15 cellular contexts compared by ENCODE assay signal in the genomic region with DNA sequence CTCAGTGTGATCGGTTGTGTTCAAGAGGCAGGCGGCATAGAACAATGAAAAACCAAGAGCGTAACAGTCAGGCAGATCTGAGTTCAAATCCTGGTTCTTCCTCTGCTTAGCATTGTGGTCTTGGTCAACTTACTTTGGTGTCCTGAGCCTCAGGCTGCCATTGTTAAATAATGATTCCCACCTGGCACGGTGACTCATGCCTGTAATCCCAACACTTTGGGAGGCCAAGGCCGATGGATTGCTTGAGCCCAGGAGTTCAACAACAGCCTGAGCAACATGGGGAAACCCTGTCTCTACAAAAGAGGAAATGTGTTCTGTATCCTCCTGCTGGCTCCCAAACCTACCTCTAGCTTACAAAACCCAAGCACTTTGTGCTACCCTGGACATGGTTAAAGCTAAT.
A peak's percentile ranks its signal among the peaks of the same experiment; 100 is the strongest.
DNase-seq lines count a peak whose midpoint lies in the region; TF ChIP-seq lines count a peak whose summit lies in the region.
"Had no signal": no experiment of that assay in that cellular context is flagged by ENCODE, and none has a peak within 500 bp of the region (broad histone marks: within the 10 kb centered on the region; RNA-seq: fewer than 3 reads in every experiment).

No MANE protein-coding gene starts in this region.

- POLR2A ChIA-PET in HEK293 (lab: Yijun Ruan, JAX): no interaction called here

- DNase-seq in EH (ENCODE audit: low read depth): peak; percentile 20
- peak; percentile 64 for DNase-seq in RPMI7951 (ENCODE audit: low read depth)
- peak; percentile 32 for DNase-seq in fibroblast of mammary gland (ENCODE audit: low read depth)
- DNase-seq in NCI-H510A (lab: John Stamatoyannopoulos, UW): no peak
- DNase-seq in BE2C: no peak
- no peak for DNase-seq in SIG-M5 treated with dmso at 0.1 percent for 504 hours (lab: John Stamatoyannopoulos, UW; ENCODE audit: unreplicated experiment)
- DNase-seq: CD4-positive, alpha-beta T cell; DMS79 treated with DMSO at 0.1 percent for 48 hours; H7; NCI-H1417 treated with DMSO at 0.1 percent for 48 hours; NCI-H2029; NCI-H510A treated with DMSO at 0.1 percent for 48 hours; SIG-M5 had no signal

- CTCF ChIA-PET in HEK293 (lab: Yijun Ruan, JAX): interaction anchor here (0.6 kb wide), 1 partner anchor 8 kb away, joined by 3 read pairs; no protein-coding TSS in a partner anchor

- H3K4me3 ChIP-seq in HEK293 (ENCODE audit: low read depth, low read length) (no peak overlapping the region), fibroblast of mammary gland (ENCODE audit: control insufficient read depth, low read depth, low read length) (no peak overlapping the region), BE2C (ENCODE audit: low read depth, low read length) (no peak overlapping the region)

- no peak overlapping the region for H3K27ac ChIP-seq in HEK293 (ENCODE audit: extremely low read depth, low read depth, low read length)
- H3K27ac ChIP-seq: KMS-11 had no signal

- H3K4me1 ChIP-seq in HEK293 (ENCODE audit: control insufficient read depth, insufficient read depth, low read length): no peaks in the 10 kb centered on the region; the same call in 1 of the 2 replicates
- peaks cover 6% of the 10 kb centered on the region; the same call in 1 of the 2 replicates for H3K4me1 ChIP-seq in BE2C

- H3K9me3 ChIP-seq in HEK293 (ENCODE audit: control insufficient read depth, insufficient read depth, low read depth, low read length): no peaks in the 10 kb centered on the region
- no peaks in the 10 kb centered on the region for H3K9me3 ChIP-seq in BE2C

- no peaks in the 10 kb centered on the region for H3K27me3 ChIP-seq in BE2C

- TF ChIP-seq CTCF in HEK293 (tag by site-specific recombination; IDR thresholded peaks at IDR 0.05) (no peak), fibroblast of mammary gland (conservative IDR thresholded peaks at IDR 0.05; ENCODE audit: control insufficient read depth, insufficient read depth, low read depth, low read length) (no peak), BE2C (IDR thresholded peaks at IDR 0.05; ENCODE audit: low read depth, low read length) (no peak)

- H3K36me3 ChIP-seq in HEK293 (ENCODE audit: control insufficient read depth in 2 of 2, insufficient read depth in 1 of 2, low read length in 2 of 2) (no peaks in the 10 kb centered on the region), BE2C (no peaks in the 10 kb centered on the region)

TF ChIP-seq in HEK293, 187 proteins besides CTCF, POLR2A, EP300 and RAD21:
- no peak for TF ChIP-seq ZBTB8A (tag by site-specific recombination; IDR thresholded peaks at IDR 0.05)
- 0 out of 2 replicates have a peak, but pooled peaks have one; percentile 12 for TF ChIP-seq GLIS1 (tag by site-specific recombination; IDR thresholded peaks at IDR 0.05)

Comparison
In these comparisons a context has a peak if more than half of its experiments do, and no peak if none do; other contexts are left out.
1. DNase-seq: peak in EH (single experiment), RPMI7951 (single experiment) and fibroblast of mammary gland (single experiment); none in NCI-H510A (single experiment), BE2C (single experiment) and SIG-M5 treated with dmso at 0.1 percent for 504 hours (single experiment).